1 cellular context compared by ENCODE assay signal in genomic region chr21:43352568-43353281, GRCh38.
A peak's percentile ranks its signal among the peaks of the same experiment; 100 is the strongest.
TF ChIP-seq lines count a peak whose summit lies in the region.

No MANE protein-coding gene starts in this region.

TF ChIP-seq in GM12878, 131 proteins besides CTCF, POLR2A, EP300 and RAD21 (continued from another document and continues in another):
- TF ChIP-seq MEF2A (IDR thresholded peaks at IDR 0.05; ENCODE audit: insufficient read depth, low read depth, low read length): 0 out of 2 replicates have a peak, but pooled peaks have one; percentile 34
- no peak for TF ChIP-seq KDM1A (IDR thresholded peaks at IDR 0.05; ENCODE audit: borderline replicate concordance)
- TF ChIP-seq ASH2L (IDR thresholded peaks at IDR 0.05; ENCODE audit: borderline replicate concordance, low read depth): no peak
- peak; percentile 46; the same call in 1 of the 2 replicates for TF ChIP-seq HCFC1 (IDR thresholded peaks at IDR 0.05; ENCODE audit: low read length)
- TF ChIP-seq PRDM15 (CRISPR knock-in tag; IDR thresholded peaks at IDR 0.05): peak; percentile 69; the same call in 1 of the 2 replicates
- no peak for TF ChIP-seq DPF2 (IDR thresholded peaks at IDR 0.05)
- no peak for TF ChIP-seq CBX3 (IDR thresholded peaks at IDR 0.05; ENCODE audit: borderline replicate concordance, low read depth)
- TF ChIP-seq ZNF217 (IDR thresholded peaks at IDR 0.05): no peak
- TF ChIP-seq CREB1 (IDR thresholded peaks at IDR 0.05; ENCODE audit: low read depth): no peak
- TF ChIP-seq USF2 (IDR thresholded peaks at IDR 0.05; ENCODE audit: borderline replicate concordance, low read depth, low read length): no peak
- no peak for TF ChIP-seq SUZ12 (IDR thresholded peaks at IDR 0.05; ENCODE audit: unreplicated experiment)
- TF ChIP-seq PKNOX1 (IDR thresholded peaks at IDR 0.05): peak; percentile 92
- no peak for TF ChIP-seq REST (IDR thresholded peaks at IDR 0.05; ENCODE audit: low read depth, low read length)
- no peak for TF ChIP-seq ZNF622 (IDR thresholded peaks at IDR 0.05)
- no peak for TF ChIP-seq MYC (IDR thresholded peaks at IDR 0.05; ENCODE audit: insufficient read depth, insufficient read length, insufficient replicate concordance, low read length, severe bottlenecking)
- TF ChIP-seq PAX8 (IDR thresholded peaks at IDR 0.05): no peak
- TF ChIP-seq RBBP5 (conservative IDR thresholded peaks at IDR 0.05): no peak
- TF ChIP-seq FOXK2 (IDR thresholded peaks at IDR 0.05): no peak; the same call in 1 of the 2 replicates
- no peak for TF ChIP-seq NFXL1 (IDR thresholded peaks at IDR 0.05; ENCODE audit: borderline replicate concordance)
- TF ChIP-seq CBFB (IDR thresholded peaks at IDR 0.05; ENCODE audit: low read depth): peak; percentile 77
- no peak for TF ChIP-seq TCF7 (IDR thresholded peaks at IDR 0.05; ENCODE audit: borderline replicate concordance)
- no peak for TF ChIP-seq PAX5 (IDR thresholded peaks at IDR 0.05; ENCODE audit: borderline replicate concordance, low read depth, low read length)
- TF ChIP-seq TARDBP (IDR thresholded peaks at IDR 0.05; ENCODE audit: borderline replicate concordance): peak; percentile 94
- no peak for TF ChIP-seq CBX5 (IDR thresholded peaks at IDR 0.05; ENCODE audit: low read depth)
- TF ChIP-seq BCLAF1 (IDR thresholded peaks at IDR 0.05): no peak
- peak; percentile 79; the same call in 1 of the 2 replicates for TF ChIP-seq TCF3 (IDR thresholded peaks at IDR 0.05; ENCODE audit: borderline replicate concordance, insufficient read depth, low read depth, low read length)
- TF ChIP-seq SRF (IDR thresholded peaks at IDR 0.05; ENCODE audit: low read depth in 2 of 2, low read length in 2 of 2): no peak
- no peak for TF ChIP-seq CEBPZ (IDR thresholded peaks at IDR 0.05; ENCODE audit: low read depth, low read length)
- no peak for TF ChIP-seq HDAC2 (IDR thresholded peaks at IDR 0.05)
- peak; percentile 100 for TF ChIP-seq FOS (IDR thresholded peaks at IDR 0.05; ENCODE audit: borderline replicate concordance, extremely low read depth, insufficient read length)
- TF ChIP-seq YBX1 (IDR thresholded peaks at IDR 0.05): no peak
- TF ChIP-seq ATF3 (IDR thresholded peaks at IDR 0.05; ENCODE audit: borderline replicate concordance, extremely low read depth, low read depth, low read length): peak; percentile 79; the same call in 1 of the 2 replicates
- peak; percentile 90 for TF ChIP-seq RELA (IDR thresholded peaks at IDR 0.05; ENCODE audit: borderline replicate concordance, partially characterized antibody)
- TF ChIP-seq ZNF384 (IDR thresholded peaks at IDR 0.05; ENCODE audit: borderline replicate concordance, low read depth, low read length): no peak
- no peak for TF ChIP-seq GATAD2B (conservative IDR thresholded peaks at IDR 0.05; ENCODE audit: low read depth)
- TF ChIP-seq ATF7 (IDR thresholded peaks at IDR 0.05; ENCODE audit: low read depth): peak; percentile 93
- no peak for TF ChIP-seq SIX5 (IDR thresholded peaks at IDR 0.05; ENCODE audit: low read depth, low read length, severe bottlenecking)
- TF ChIP-seq EED (IDR thresholded peaks at IDR 0.05; ENCODE audit: low read depth): no peak
- no peak for TF ChIP-seq E2F4 (IDR thresholded peaks at IDR 0.05; ENCODE audit: low read depth, low read length)
- no peak for TF ChIP-seq ATF2 (IDR thresholded peaks at IDR 0.05; ENCODE audit: low read length)
- peak; percentile 99 for TF ChIP-seq NFYA (IDR thresholded peaks at IDR 0.05; ENCODE audit: borderline replicate concordance, low read depth, low read length)
- TF ChIP-seq POLR2AphosphoS2 (IDR thresholded peaks at IDR 0.05; ENCODE audit: low read depth, low read length): peak; percentile 92
